Comparison of ENCODE assay signal across 1 cellular context in the genomic region with DNA sequence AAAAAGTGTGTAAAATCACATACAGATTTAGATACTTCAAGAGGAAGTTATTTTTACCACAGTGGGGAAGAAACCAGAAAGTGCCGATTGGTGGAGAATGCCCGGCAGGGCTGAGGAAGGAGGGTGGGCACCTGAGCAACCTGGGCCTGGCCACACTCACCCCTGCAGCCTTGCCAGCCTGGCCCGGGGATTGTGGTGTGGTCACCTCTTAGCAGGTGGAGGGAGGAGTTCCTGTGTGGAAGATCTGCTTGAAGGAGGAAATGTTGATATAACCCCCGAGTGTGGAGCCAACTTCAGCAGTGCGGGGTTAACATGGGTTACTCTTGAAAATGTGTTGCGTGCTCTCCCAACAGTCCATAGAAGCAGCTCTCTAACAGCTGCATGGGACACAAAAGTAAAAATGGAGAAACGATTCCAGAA.
TF ChIP-seq lines count a peak whose summit lies in the region.

No MANE protein-coding gene starts in this region.

TF ChIP-seq in SK-N-SH, 30 proteins besides CTCF, POLR2A, EP300 and RAD21 (continued from another document):
- TF ChIP-seq, protein P1, sequence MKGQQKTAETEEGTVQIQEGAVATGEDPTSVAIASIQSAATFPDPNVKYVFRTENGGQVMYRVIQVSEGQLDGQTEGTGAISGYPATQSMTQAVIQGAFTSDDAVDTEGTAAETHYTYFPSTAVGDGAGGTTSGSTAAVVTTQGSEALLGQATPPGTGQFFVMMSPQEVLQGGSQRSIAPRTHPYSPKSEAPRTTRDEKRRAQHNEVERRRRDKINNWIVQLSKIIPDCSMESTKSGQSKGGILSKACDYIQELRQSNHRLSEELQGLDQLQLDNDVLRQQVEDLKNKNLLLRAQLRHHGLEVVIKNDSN (IDR thresholded peaks at IDR 0.05; ENCODE audit: borderline replicate concordance, low read depth) = no peak
TF ChIP-seq in SK-N-SH: peak in this region for 0.
